1 cellular context compared by ENCODE assay signal in the genomic region with DNA sequence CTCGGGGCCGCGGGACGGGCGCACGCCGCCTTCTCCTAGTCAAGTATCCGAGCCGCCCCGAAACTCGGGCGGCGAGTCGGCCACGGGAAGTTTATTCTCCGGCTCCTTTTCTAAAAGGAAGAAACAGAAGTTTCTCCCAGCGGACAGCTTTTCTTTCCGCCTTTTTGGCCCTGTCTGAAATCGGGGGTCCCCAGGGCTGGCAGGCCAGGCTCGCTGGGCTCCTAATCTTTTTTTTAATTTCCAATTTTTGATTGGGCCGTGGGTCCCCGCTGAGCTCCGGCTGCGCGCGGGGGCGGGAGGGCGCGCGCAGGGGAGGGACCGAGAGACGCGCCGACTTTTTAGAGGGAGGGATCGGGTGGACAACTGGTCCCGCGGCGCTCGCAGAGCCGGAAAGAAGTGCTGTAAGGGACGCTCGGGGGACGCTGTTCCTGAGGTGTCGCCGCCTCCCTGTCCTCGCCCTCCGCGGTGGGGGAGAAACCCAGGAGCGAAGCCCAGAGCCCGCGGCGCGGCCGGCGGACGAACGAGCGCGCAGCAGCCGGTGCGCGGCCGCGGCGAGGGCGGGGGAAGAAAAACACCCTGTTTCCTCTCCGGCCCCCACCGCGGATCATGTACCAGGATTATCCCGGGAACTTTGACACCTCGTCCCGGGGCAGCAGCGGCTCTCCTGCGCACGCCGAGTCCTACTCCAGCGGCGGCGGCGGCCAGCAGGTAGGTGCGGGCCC.
TF ChIP-seq lines count a peak whose summit lies in the region.

No MANE protein-coding gene starts in this region.

TF ChIP-seq in K562, 482 proteins besides CTCF, POLR2A, EP300 and RAD21 (continued from another document and continues in another):
- TF ChIP-seq, protein P1, sequence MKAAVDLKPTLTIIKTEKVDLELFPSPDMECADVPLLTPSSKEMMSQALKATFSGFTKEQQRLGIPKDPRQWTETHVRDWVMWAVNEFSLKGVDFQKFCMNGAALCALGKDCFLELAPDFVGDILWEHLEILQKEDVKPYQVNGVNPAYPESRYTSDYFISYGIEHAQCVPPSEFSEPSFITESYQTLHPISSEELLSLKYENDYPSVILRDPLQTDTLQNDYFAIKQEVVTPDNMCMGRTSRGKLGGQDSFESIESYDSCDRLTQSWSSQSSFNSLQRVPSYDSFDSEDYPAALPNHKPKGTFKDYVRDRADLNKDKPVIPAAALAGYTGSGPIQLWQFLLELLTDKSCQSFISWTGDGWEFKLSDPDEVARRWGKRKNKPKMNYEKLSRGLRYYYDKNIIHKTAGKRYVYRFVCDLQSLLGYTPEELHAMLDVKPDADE (conservative IDR thresholded peaks at IDR 0.05; ENCODE audit: control insufficient read depth, low read depth, low read length): no peak
- no peak for TF ChIP-seq CBFB (CRISPR knock-in tag; IDR thresholded peaks at IDR 0.05)
- TF ChIP-seq RBFOX2 (IDR thresholded peaks at IDR 0.05; ENCODE audit: low read depth, low read length): peak; percentile 6
- TF ChIP-seq, protein P2, sequence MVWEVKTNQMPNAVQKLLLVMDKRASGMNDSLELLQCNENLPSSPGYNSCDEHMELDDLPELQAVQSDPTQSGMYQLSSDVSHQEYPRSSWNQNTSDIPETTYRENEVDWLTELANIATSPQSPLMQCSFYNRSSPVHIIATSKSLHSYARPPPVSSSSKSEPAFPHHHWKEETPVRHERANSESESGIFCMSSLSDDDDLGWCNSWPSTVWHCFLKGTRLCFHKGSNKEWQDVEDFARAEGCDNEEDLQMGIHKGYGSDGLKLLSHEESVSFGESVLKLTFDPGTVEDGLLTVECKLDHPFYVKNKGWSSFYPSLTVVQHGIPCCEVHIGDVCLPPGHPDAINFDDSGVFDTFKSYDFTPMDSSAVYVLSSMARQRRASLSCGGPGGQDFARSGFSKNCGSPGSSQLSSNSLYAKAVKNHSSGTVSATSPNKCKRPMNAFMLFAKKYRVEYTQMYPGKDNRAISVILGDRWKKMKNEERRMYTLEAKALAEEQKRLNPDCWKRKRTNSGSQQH (CRISPR knock-in tag; IDR thresholded peaks at IDR 0.05): no peak
- 0 out of 2 replicates have a peak, but pooled peaks have one; percentile 32 for TF ChIP-seq ZNF766 (CRISPR knock-in tag; conservative IDR thresholded peaks at IDR 0.05)
- no peak for TF ChIP-seq FIP1L1 (IDR thresholded peaks at IDR 0.05; ENCODE audit: low read depth, low read length, poor library complexity, severe bottlenecking)
- TF ChIP-seq, protein P3, sequence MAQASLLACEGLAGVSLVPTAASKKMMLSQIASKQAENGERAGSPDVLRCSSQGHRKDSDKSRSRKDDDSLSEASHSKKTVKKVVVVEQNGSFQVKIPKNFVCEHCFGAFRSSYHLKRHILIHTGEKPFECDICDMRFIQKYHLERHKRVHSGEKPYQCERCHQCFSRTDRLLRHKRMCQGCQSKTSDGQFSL (CRISPR knock-in tag; IDR thresholded peaks at IDR 0.05): peak; percentile 45; the same call in 1 of the 2 replicates
- TF ChIP-seq, protein P3 (tag; IDR thresholded peaks at IDR 0.05): no peak
- peak; percentile 18; the same call in 1 of the 2 replicates for TF ChIP-seq GABPA (tag; conservative IDR thresholded peaks at IDR 0.05; ENCODE audit: low read depth)
- TF ChIP-seq ZNF589 (CRISPR knock-in tag; IDR thresholded peaks at IDR 0.05; ENCODE audit: low read depth): no peak
- 0 out of 2 replicates have a peak, but pooled peaks have one; percentile 6 for TF ChIP-seq ZFX (CRISPR knock-in tag; IDR thresholded peaks at IDR 0.05)
- TF ChIP-seq, protein P4, sequence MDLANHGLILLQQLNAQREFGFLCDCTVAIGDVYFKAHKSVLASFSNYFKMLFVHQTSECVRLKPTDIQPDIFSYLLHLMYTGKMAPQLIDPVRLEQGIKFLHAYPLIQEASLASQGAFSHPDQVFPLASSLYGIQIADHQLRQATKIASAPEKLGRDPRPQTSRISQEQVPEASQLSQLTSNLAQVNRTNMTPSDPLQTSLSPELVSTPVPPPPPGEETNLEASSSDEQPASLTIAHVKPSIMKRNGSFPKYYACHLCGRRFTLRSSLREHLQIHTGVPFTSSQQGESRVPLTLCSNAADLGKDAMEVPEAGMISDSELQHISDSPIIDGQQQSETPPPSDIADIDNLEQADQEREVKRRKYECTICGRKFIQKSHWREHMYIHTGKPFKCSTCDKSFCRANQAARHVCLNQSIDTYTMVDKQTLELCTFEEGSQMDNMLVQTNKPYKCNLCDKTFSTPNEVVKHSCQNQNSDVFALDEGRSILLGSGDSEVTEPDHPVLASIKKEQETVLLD (IDR thresholded peaks at IDR 0.05): no peak
- TF ChIP-seq, protein P5, sequence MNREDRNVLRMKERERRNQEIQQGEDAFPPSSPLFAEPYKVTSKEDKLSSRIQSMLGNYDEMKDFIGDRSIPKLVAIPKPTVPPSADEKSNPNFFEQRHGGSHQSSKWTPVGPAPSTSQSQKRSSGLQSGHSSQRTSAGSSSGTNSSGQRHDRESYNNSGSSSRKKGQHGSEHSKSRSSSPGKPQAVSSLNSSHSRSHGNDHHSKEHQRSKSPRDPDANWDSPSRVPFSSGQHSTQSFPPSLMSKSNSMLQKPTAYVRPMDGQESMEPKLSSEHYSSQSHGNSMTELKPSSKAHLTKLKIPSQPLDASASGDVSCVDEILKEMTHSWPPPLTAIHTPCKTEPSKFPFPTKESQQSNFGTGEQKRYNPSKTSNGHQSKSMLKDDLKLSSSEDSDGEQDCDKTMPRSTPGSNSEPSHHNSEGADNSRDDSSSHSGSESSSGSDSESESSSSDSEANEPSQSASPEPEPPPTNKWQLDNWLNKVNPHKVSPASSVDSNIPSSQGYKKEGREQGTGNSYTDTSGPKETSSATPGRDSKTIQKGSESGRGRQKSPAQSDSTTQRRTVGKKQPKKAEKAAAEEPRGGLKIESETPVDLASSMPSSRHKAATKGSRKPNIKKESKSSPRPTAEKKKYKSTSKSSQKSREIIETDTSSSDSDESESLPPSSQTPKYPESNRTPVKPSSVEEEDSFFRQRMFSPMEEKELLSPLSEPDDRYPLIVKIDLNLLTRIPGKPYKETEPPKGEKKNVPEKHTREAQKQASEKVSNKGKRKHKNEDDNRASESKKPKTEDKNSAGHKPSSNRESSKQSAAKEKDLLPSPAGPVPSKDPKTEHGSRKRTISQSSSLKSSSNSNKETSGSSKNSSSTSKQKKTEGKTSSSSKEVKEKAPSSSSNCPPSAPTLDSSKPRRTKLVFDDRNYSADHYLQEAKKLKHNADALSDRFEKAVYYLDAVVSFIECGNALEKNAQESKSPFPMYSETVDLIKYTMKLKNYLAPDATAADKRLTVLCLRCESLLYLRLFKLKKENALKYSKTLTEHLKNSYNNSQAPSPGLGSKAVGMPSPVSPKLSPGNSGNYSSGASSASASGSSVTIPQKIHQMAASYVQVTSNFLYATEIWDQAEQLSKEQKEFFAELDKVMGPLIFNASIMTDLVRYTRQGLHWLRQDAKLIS (CRISPR knock-in tag; IDR thresholded peaks at IDR 0.05): no peak
- TF ChIP-seq, protein P6, sequence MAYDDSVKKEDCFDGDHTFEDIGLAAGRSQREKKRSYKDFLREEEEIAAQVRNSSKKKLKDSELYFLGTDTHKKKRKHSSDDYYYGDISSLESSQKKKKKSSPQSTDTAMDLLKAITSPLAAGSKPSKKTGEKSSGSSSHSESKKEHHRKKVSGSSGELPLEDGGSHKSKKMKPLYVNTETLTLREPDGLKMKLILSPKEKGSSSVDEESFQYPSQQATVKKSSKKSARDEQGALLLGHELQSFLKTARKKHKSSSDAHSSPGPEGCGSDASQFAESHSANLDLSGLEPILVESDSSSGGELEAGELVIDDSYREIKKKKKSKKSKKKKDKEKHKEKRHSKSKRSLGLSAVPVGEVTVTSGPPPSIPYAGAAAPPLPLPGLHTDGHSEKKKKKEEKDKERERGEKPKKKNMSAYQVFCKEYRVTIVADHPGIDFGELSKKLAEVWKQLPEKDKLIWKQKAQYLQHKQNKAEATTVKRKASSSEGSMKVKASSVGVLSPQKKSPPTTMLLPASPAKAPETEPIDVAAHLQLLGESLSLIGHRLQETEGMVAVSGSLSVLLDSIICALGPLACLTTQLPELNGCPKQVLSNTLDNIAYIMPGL (CRISPR knock-in tag; IDR thresholded peaks at IDR 0.05): no peak
- TF ChIP-seq ZNF507 (tag; conservative IDR thresholded peaks at IDR 0.05): no peak
- TF ChIP-seq, protein P7, sequence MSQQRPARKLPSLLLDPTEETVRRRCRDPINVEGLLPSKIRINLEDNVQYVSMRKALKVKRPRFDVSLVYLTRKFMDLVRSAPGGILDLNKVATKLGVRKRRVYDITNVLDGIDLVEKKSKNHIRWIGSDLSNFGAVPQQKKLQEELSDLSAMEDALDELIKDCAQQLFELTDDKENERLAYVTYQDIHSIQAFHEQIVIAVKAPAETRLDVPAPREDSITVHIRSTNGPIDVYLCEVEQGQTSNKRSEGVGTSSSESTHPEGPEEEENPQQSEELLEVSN (IDR thresholded peaks at IDR 0.05; ENCODE audit: borderline replicate concordance in 1 of 2, extremely low read depth in 1 of 2, insufficient read depth in 1 of 2, insufficient read length in 1 of 2, low read depth in 1 of 2, low read length in 1 of 2, poor library complexity in 1 of 2, severe bottlenecking in 1 of 2): peak in 1 of 2 experiments; percentile 10
- TF ChIP-seq FOXJ2 (tag; IDR thresholded peaks at IDR 0.05): peak; percentile 39; the same call in 1 of the 2 replicates
- TF ChIP-seq, protein P8, sequence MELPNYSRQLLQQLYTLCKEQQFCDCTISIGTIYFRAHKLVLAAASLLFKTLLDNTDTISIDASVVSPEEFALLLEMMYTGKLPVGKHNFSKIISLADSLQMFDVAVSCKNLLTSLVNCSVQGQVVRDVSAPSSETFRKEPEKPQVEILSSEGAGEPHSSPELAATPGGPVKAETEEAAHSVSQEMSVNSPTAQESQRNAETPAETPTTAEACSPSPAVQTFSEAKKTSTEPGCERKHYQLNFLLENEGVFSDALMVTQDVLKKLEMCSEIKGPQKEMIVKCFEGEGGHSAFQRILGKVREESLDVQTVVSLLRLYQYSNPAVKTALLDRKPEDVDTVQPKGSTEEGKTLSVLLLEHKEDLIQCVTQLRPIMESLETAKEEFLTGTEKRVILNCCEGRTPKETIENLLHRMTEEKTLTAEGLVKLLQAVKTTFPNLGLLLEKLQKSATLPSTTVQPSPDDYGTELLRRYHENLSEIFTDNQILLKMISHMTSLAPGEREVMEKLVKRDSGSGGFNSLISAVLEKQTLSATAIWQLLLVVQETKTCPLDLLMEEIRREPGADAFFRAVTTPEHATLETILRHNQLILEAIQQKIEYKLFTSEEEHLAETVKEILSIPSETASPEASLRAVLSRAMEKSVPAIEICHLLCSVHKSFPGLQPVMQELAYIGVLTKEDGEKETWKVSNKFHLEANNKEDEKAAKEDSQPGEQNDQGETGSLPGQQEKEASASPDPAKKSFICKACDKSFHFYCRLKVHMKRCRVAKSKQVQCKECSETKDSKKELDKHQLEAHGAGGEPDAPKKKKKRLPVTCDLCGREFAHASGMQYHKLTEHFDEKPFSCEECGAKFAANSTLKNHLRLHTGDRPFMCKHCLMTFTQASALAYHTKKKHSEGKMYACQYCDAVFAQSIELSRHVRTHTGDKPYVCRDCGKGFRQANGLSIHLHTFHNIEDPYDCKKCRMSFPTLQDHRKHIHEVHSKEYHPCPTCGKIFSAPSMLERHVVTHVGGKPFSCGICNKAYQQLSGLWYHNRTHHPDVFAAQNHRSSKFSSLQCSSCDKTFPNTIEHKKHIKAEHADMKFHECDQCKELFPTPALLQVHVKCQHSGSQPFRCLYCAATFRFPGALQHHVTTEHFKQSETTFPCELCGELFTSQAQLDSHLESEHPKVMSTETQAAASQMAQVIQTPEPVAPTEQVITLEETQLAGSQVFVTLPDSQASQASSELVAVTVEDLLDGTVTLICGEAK (IDR thresholded peaks at IDR 0.05): no peak
- TF ChIP-seq, protein P8 (CRISPR knock-in tag; IDR thresholded peaks at IDR 0.05): no peak
- TF ChIP-seq, protein P9, sequence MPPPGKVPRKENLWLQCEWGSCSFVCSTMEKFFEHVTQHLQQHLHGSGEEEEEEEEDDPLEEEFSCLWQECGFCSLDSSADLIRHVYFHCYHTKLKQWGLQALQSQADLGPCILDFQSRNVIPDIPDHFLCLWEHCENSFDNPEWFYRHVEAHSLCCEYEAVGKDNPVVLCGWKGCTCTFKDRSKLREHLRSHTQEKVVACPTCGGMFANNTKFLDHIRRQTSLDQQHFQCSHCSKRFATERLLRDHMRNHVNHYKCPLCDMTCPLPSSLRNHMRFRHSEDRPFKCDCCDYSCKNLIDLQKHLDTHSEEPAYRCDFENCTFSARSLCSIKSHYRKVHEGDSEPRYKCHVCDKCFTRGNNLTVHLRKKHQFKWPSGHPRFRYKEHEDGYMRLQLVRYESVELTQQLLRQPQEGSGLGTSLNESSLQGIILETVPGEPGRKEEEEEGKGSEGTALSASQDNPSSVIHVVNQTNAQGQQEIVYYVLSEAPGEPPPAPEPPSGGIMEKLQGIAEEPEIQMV (tag; conservative IDR thresholded peaks at IDR 0.05; ENCODE audit: low read depth): no peak
- TF ChIP-seq DNMT1 (IDR thresholded peaks at IDR 0.05): no peak
- TF ChIP-seq RBBP5 (IDR thresholded peaks at IDR 0.05; ENCODE audit: borderline replicate concordance, insufficient read depth, low read length, poor library complexity, severe bottlenecking): peak; percentile 48
